16 cellular contexts compared by ENCODE assay signal in genomic region chr17:62907961-62908360, GRCh38. TPM values are rescaled to one million over a fixed set of nuclear protein-coding genes. Genes with fewer than 3 reads are reported as not detected.
DNase-seq lines count a peak whose midpoint lies in the region; ATAC-seq and TF ChIP-seq lines count a peak whose summit lies in the region.
"Had no signal": no experiment of that assay in that cellular context is flagged by ENCODE, and none has a peak within 500 bp of the region (broad histone marks: within the 10 kb centered on the region; RNA-seq: fewer than 3 reads in every experiment).

No MANE protein-coding gene starts in this region.

- H2AFZ ChIP-seq in mesenchymal stem cell (ENCODE audit: low read depth, low read length) (no peak overlapping the region), parathyroid adenoma (peak overlapping the region; percentile 30)
- H2AFZ ChIP-seq: GM23248 had no signal

- H3K4me1 Mint-ChIP-seq in endodermal cell (no peaks in the 10 kb centered on the region), natural killer cell (no peaks in the 10 kb centered on the region)
- H3K4me1 Mint-ChIP-seq in activated CD4-positive, alpha-beta T cell treated with anti-CD3 and anti-CD28 coated beads, Interleukin-2, amount 10 ng/mL, durations not matched to agents 24 days and 14 days, result no peaks in the 10 kb centered on the region
- H3K4me1 Mint-ChIP-seq in activated naive CD8-positive, alpha-beta T cell treated with anti-CD3 and anti-CD28 coated beads for 36 hours, result no peaks in the 10 kb centered on the region
- H3K4me1 Mint-ChIP-seq: CD4-positive, alpha-beta memory T cell had no signal

- no peak for ATAC-seq in left lobe of liver
- ATAC-seq in natural killer cell, result no peak
- ATAC-seq: HCT116 had no signal

- no peak overlapping the region for H4K8ac ChIP-seq in mesenchymal stem cell (ENCODE audit: low read length)

- no peaks in the 10 kb centered on the region for H3K79me1 ChIP-seq in mesenchymal stem cell (replicated peaks; ENCODE audit: low read length, poor library complexity, severe bottlenecking)

- H3K36me3 Mint-ChIP-seq in endodermal cell (ENCODE audit: low read depth) (peaks cover 2% of the 10 kb centered on the region), natural killer cell (no peaks in the 10 kb centered on the region)
- H3K36me3 Mint-ChIP-seq in activated CD4-positive, alpha-beta T cell treated with anti-CD3 and anti-CD28 coated beads, Interleukin-2, amount 10 ng/mL, durations not matched to agents 24 days and 14 days (ENCODE audit: low read depth), result no peaks in the 10 kb centered on the region
- no peaks in the 10 kb centered on the region for H3K36me3 Mint-ChIP-seq in activated naive CD8-positive, alpha-beta T cell treated with anti-CD3 and anti-CD28 coated beads for 36 hours

- no peak overlapping the region for H3K27ac Mint-ChIP-seq in endodermal cell
- no peak overlapping the region for H3K27ac Mint-ChIP-seq in activated CD4-positive, alpha-beta T cell treated with anti-CD3 and anti-CD28 coated beads, Interleukin-2, amount 10 ng/mL, durations not matched to agents 24 days and 14 days
- no peak overlapping the region for H3K27ac Mint-ChIP-seq in natural killer cell
- no peak overlapping the region for H3K27ac Mint-ChIP-seq in activated naive CD8-positive, alpha-beta T cell treated with anti-CD3 and anti-CD28 coated beads for 36 hours
- H3K27ac Mint-ChIP-seq: CD4-positive, alpha-beta memory T cell; H9 had no signal

- DNase-seq in HT-29 (ENCODE audit: low spot score) (peak; percentile 45), endodermal cell (peak; percentile 38), mesenchymal stem cell (no peak), left lobe of liver (ENCODE audit: low spot score) (no peak), natural killer cell (no peak)
- no peak for DNase-seq in activated CD4-positive, alpha-beta T cell treated with anti-CD3 and anti-CD28 coated beads, Interleukin-2, amount 10 ng/mL, durations not matched to agents 24 days and 14 days
- no peak for DNase-seq in activated naive CD8-positive, alpha-beta T cell treated with anti-CD3 and anti-CD28 coated beads for 36 hours
- DNase-seq: C1 segment of cervical spinal cord; CD4-positive, alpha-beta memory T cell; COR-L47; DMS153; DND-41; GM23248; H9 had no signal

- H3K79me2 ChIP-seq in parathyroid adenoma, result no peaks in the 10 kb centered on the region

- H3K4me3 Mint-ChIP-seq in endodermal cell (no peak overlapping the region), natural killer cell (no peak overlapping the region)
- no peak overlapping the region for H3K4me3 Mint-ChIP-seq in activated CD4-positive, alpha-beta T cell treated with anti-CD3 and anti-CD28 coated beads, Interleukin-2, amount 10 ng/mL, durations not matched to agents 24 days and 14 days
- H3K4me3 Mint-ChIP-seq in activated naive CD8-positive, alpha-beta T cell treated with anti-CD3 and anti-CD28 coated beads for 36 hours, result no peak overlapping the region
- H3K4me3 Mint-ChIP-seq: CD4-positive, alpha-beta memory T cell; H9 had no signal

- TF ChIP-seq CTCF in endodermal cell (conservative IDR thresholded peaks at IDR 0.05) (no peak), parathyroid adenoma (IDR thresholded peaks at IDR 0.05) (no peak), natural killer cell (IDR thresholded peaks at IDR 0.05) (no peak)

- H3K4me3 ChIP-seq in endodermal cell (ENCODE audit: low read length) (no peak overlapping the region), mesenchymal stem cell (ENCODE audit: insufficient read depth in 1 of 2, low read depth in 1 of 2, low read length in 2 of 2) (no peak overlapping the region), parathyroid adenoma (ENCODE audit: low read depth, low read length) (no peak overlapping the region)
- H3K4me3 ChIP-seq: GM23248 had no signal

- H2BK12ac ChIP-seq in mesenchymal stem cell (ENCODE audit: low read length in 2 of 2), result no peak overlapping the region

- H3K23ac ChIP-seq in mesenchymal stem cell (ENCODE audit: low read length in 2 of 2), result no peak overlapping the region

- no peak overlapping the region for H4K91ac ChIP-seq in mesenchymal stem cell (ENCODE audit: low read length)

- H3K36me3 ChIP-seq in endodermal cell (ENCODE audit: control insufficient read depth, insufficient read depth, low read length), result no peaks in the 10 kb centered on the region
- no peaks in the 10 kb centered on the region for H3K36me3 ChIP-seq in mesenchymal stem cell (ENCODE audit: control insufficient read depth in 1 of 2, insufficient read depth in 2 of 2, low read depth in 1 of 2, low read length in 2 of 2)
- no peaks in the 10 kb centered on the region for H3K36me3 ChIP-seq in parathyroid adenoma (ENCODE audit: control insufficient read depth, insufficient read depth, low read length)

- H3K9me3 ChIP-seq in endodermal cell (ENCODE audit: control insufficient read depth, low read length), result peaks cover 20% of the 10 kb centered on the region
- peaks cover 14% of the 10 kb centered on the region for H3K9me3 ChIP-seq in mesenchymal stem cell (ENCODE audit: control insufficient read depth, low read length)
- no peaks in the 10 kb centered on the region for H3K9me3 ChIP-seq in parathyroid adenoma (ENCODE audit: control insufficient read depth, low read length)

- H3K4me1 ChIP-seq in endodermal cell (ENCODE audit: control insufficient read depth, insufficient read depth, low read length) (no peaks in the 10 kb centered on the region), mesenchymal stem cell (ENCODE audit: control insufficient read depth, insufficient read depth, low read depth, low read length) (peaks cover 2% of the 10 kb centered on the region), parathyroid adenoma (peaks cover 3% of the 10 kb centered on the region)

- H3K27me3 Mint-ChIP-seq in endodermal cell (ENCODE audit: insufficient read depth) (peaks cover 11% of the 10 kb centered on the region), natural killer cell (ENCODE audit: low read depth in 2 of 2) (peaks cover 6 to 9% of the 10 kb centered on the region in 2 donors)
- H3K27me3 Mint-ChIP-seq in activated CD4-positive, alpha-beta T cell treated with anti-CD3 and anti-CD28 coated beads, Interleukin-2, amount 10 ng/mL, durations not matched to agents 24 days and 14 days, result peaks cover 4% of the 10 kb centered on the region
- H3K27me3 Mint-ChIP-seq in activated naive CD8-positive, alpha-beta T cell treated with anti-CD3 and anti-CD28 coated beads for 36 hours, result peaks cover 4% of the 10 kb centered on the region

- H3K4me2 ChIP-seq in mesenchymal stem cell (ENCODE audit: low read length, poor library complexity, severe bottlenecking) (no peak overlapping the region), parathyroid adenoma (ENCODE audit: low read length) (no peak overlapping the region)

- no peak overlapping the region for H3K4ac ChIP-seq in mesenchymal stem cell (ENCODE audit: low read depth in 1 of 2, low read length in 2 of 2)

- no peak overlapping the region for H2BK120ac ChIP-seq in mesenchymal stem cell (ENCODE audit: low read depth, low read length)

- H3K27me3 ChIP-seq in endodermal cell (ENCODE audit: control insufficient read depth, insufficient read depth, low read length, poor library complexity, severe bottlenecking), result no peaks in the 10 kb centered on the region
- H3K27me3 ChIP-seq in mesenchymal stem cell (ENCODE audit: control insufficient read depth in 1 of 2, insufficient read depth in 1 of 2, low read length in 2 of 2), result peaks cover 0 to 9% of the 10 kb centered on the region in 2 experiments
- H3K27me3 ChIP-seq in parathyroid adenoma (ENCODE audit: control insufficient read depth, insufficient read depth, low read length), result no peaks in the 10 kb centered on the region

- peak overlapping the region; percentile 6 for H2AK5ac ChIP-seq in mesenchymal stem cell (ENCODE audit: low read length, severe bottlenecking)

- H3K9ac ChIP-seq in endodermal cell (ENCODE audit: extremely low read depth, low read length, poor library complexity, severe bottlenecking) (no peak overlapping the region), mesenchymal stem cell (ENCODE audit: low read length) (no peak overlapping the region), parathyroid adenoma (no peak overlapping the region)
- H3K9ac ChIP-seq: GM23248 had no signal

- H3K9me3 Mint-ChIP-seq in endodermal cell (peaks cover 16% of the 10 kb centered on the region), natural killer cell (no peaks in the 10 kb centered on the region)
- no peaks in the 10 kb centered on the region for H3K9me3 Mint-ChIP-seq in activated CD4-positive, alpha-beta T cell treated with anti-CD3 and anti-CD28 coated beads, Interleukin-2, amount 10 ng/mL, durations not matched to agents 24 days and 14 days
- peaks cover 5% of the 10 kb centered on the region for H3K9me3 Mint-ChIP-seq in activated naive CD8-positive, alpha-beta T cell treated with anti-CD3 and anti-CD28 coated beads for 36 hours

- H3K18ac ChIP-seq in mesenchymal stem cell (ENCODE audit: low read depth in 1 of 2, low read length in 2 of 2), result no peak overlapping the region

- H3K27ac ChIP-seq in endodermal cell (ENCODE audit: low read depth, low read length) (no peak overlapping the region), mesenchymal stem cell (ENCODE audit: low read length, poor library complexity, severe bottlenecking) (no peak overlapping the region), parathyroid adenoma (no peak overlapping the region)
- H3K27ac ChIP-seq: GM23248 had no signal

- no peak overlapping the region for H2BK15ac ChIP-seq in mesenchymal stem cell (ENCODE audit: low read depth, poor library complexity, severe bottlenecking)

- intact Hi-C loops in activated CD4-positive, alpha-beta T cell treated with anti-CD3 and anti-CD28 coated beads, Interleukin-2, amount 10 ng/mL, durations not matched to agents 24 days and 14 days (cut with micrococcal nuclease), result no loop called here
- intact Hi-C loops in natural killer cell (cut with micrococcal nuclease), result no loop called here

- H3K14ac ChIP-seq in mesenchymal stem cell (ENCODE audit: low read length in 2 of 2), result peak overlapping the region in 1 of 2 experiments; percentile 39

- 90 to 98% methylated on average over 2 to 4 of the region's 4 CpGs for WGBS in endodermal cell (ENCODE audit: insufficient coverage in 1 of 2, insufficient read length in 1 of 2), 2 experiments
- 92% methylated on average over 4 of the region's 4 CpGs for WGBS in mesenchymal stem cell

- H2BK5ac ChIP-seq in mesenchymal stem cell (ENCODE audit: low read depth, low read length, poor library complexity, severe bottlenecking), result no peak overlapping the region

RNA-seq across cellular contexts. Expression of gene TANC2, which starts 58.1 kb away (rescaled TPM):
- total RNA-seq in HT-29 (2014; rRNA removed; shearing (Covaris generic)), result 1.4 and 7.1 TPM in 2 replicates
- total RNA-seq in endodermal cell (10 to 100 TPM; 16.7 to 22.9 TPM), left lobe of liver (3.0 TPM), natural killer cell (10 to 100 TPM; 53.9 to 59.9 (median 59.4) TPM)
- 12.7 TPM for polyA plus RNA-seq in endodermal cell (2013, experiment 1 of 2)
- polyA plus RNA-seq in endodermal cell (2013, experiment 2 of 2), result 14.0 TPM
- 10.9 TPM for polyA plus RNA-seq in mesenchymal stem cell (2013, experiment 1 of 2)
- 9.4 TPM for polyA plus RNA-seq in mesenchymal stem cell (2013, experiment 2 of 2)
- 0.58 and 0.92 TPM in 2 replicates for total RNA-seq in activated CD4-positive, alpha-beta T cell treated with anti-CD3 and anti-CD28 coated beads, Interleukin-2, amount 10 ng/mL, durations not matched to agents 24 days and 14 days
- 1 to 10 TPM; 4.2 to 5.9 TPM for total RNA-seq in activated naive CD8-positive, alpha-beta T cell treated with anti-CD3 and anti-CD28 coated beads for 36 hours

Comparison
In these comparisons a context has a peak if more than half of its experiments do, and no peak if none do; other contexts are left out.
1. DNase-seq: peak in HT-29 (single experiment) and endodermal cell (single experiment); none in mesenchymal stem cell (single experiment), left lobe of liver (single experiment), activated CD4-positive, alpha-beta T cell treated with anti-CD3 and anti-CD28 coated beads, Interleukin-2, amount 10 ng/mL, durations not matched to agents 24 days and 14 days (single experiment), natural killer cell (single experiment) and activated naive CD8-positive, alpha-beta T cell treated with anti-CD3 and anti-CD28 coated beads for 36 hours (single experiment).